In the genomic region with DNA sequence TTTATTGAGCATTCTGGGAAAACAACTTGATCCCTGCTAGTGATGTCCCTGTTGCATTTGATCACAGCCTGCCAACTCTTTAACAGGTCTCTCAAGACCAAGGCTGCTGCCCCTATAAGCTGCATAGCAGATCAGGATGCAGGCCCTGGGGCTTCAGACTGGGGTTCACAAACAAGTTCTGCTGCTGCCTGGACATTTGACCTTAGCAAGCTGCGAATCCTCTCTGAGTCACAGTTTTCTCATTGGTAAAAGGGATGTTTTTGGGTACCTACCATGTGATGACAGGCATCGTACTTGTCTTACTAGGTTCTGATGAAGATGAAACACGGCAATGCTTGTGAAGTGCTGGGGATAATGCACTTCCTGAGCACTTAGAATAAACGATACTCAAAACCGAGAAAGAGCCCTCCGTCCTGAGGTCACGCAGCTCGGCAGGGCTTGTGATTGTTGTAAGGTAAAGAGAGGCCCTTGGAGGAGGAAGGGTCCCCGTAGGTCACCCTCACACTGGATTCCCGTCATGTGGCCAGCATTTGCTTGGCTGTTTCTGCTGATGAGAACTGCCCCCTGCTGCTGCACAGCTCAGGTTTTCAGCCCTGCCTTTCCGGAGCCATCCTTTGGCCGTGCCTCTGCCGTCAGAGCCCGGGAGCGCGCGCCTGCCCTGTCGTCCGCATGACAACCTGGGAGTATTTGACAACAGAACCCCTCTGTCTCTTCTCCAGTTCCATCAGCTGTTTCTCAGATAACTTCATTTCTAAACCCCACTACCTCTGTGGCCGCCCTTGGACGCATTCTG, we compare ENCODE assay signal across 15 cellular contexts. TPM values are rescaled to one million over a fixed set of nuclear protein-coding genes. Genes with fewer than 3 reads are reported as not detected.
A peak's percentile ranks its signal among the peaks of the same experiment; 100 is the strongest.
DNase-seq lines count a peak whose midpoint lies in the region; ATAC-seq and TF ChIP-seq lines count a peak whose summit lies in the region.
"Had no signal": no experiment of that assay in that cellular context is flagged by ENCODE, and none has a peak within 500 bp of the region (broad histone marks: within the 10 kb centered on the region; RNA-seq: fewer than 3 reads in every experiment).

No MANE protein-coding gene starts in this region.

- H3K27me3 ChIP-seq in left ventricle myocardium inferior (ENCODE audit: low read depth), result no peaks in the 10 kb centered on the region
- H3K27me3 ChIP-seq in esophagus squamous epithelium, result peaks cover 0 to 3% (median 0%) of the 10 kb centered on the region in 4 donors
- no peaks in the 10 kb centered on the region for H3K27me3 ChIP-seq in neural progenitor cell
- H3K27me3 ChIP-seq in vagina, result no peaks in the 10 kb centered on the region
- H3K27me3 ChIP-seq in ascending aorta, result no peaks in the 10 kb centered on the region
- H3K27me3 ChIP-seq: colonic mucosa, tibial artery had no signal

- intact Hi-C loops in left ventricle myocardium inferior (cut with micrococcal nuclease), result no loop called here
- intact Hi-C loops in left ventricle myocardium superior (cut with micrococcal nuclease), result no loop called here
- intact Hi-C loops in esophagus squamous epithelium (cut with DNase I), result no loop called here
- intact Hi-C loops in vagina (cut with DNase I), result no loop called here
- intact Hi-C loops in mucosa of descending colon (cut with DNase I, micrococcal nuclease), result no loop called here
- intact Hi-C loops in ascending aorta (cut with DNase I), result no loop called here

- no peak overlapping the region for H2AFZ ChIP-seq in neural progenitor cell (replicated peaks)

- no peaks in the 10 kb centered on the region for H3F3A ChIP-seq in neural progenitor cell (ENCODE audit: low read depth)

- peaks cover 4% of the 10 kb centered on the region for H3K36me3 ChIP-seq in left ventricle myocardium inferior
- H3K36me3 ChIP-seq in esophagus squamous epithelium, result peaks cover 0 to 10% (median 0%) of the 10 kb centered on the region in 3 donors
- no peaks in the 10 kb centered on the region for H3K36me3 ChIP-seq in neural progenitor cell
- no peaks in the 10 kb centered on the region for H3K36me3 ChIP-seq in vagina
- no peaks in the 10 kb centered on the region for H3K36me3 ChIP-seq in mucosa of descending colon (ENCODE audit: low read depth)
- peaks cover 0 to 5% of the 10 kb centered on the region in 2 donors for H3K36me3 ChIP-seq in ascending aorta
- H3K36me3 ChIP-seq: colonic mucosa had no signal

- H3K9me3 Mint-ChIP-seq in neural progenitor cell, result no peaks in the 10 kb centered on the region

- H3K9ac ChIP-seq in neural progenitor cell, result no peak overlapping the region

- peaks cover 43% of the 10 kb centered on the region for H3K4me1 Mint-ChIP-seq in neural progenitor cell

- no peaks in the 10 kb centered on the region for H3K36me3 Mint-ChIP-seq in neural progenitor cell

- H3K4me3 Mint-ChIP-seq in neural progenitor cell, result peak overlapping the region; percentile 5
- H3K4me3 Mint-ChIP-seq: activated CD8-positive, alpha-beta T cell treated with anti-CD3 and anti-CD28 coated beads, Interleukin-2, amount 10 ng/mL, durations not matched to agents 7 days and 5 days had no signal

- peak overlapping the region; percentile 83 for H3K27ac ChIP-seq in left ventricle myocardium inferior (replicated peaks)
- peak overlapping the region in 3 of 4 donors; percentile 23 to 74 (median 72) for H3K27ac ChIP-seq in esophagus squamous epithelium
- no peak overlapping the region for H3K27ac ChIP-seq in neural progenitor cell
- peak overlapping the region; percentile 54 for H3K27ac ChIP-seq in vagina
- no peak overlapping the region for H3K27ac ChIP-seq in ascending aorta
- H3K27ac ChIP-seq: colonic mucosa had no signal

- TF ChIP-seq POLR2A in esophagus squamous epithelium (IDR thresholded peaks at IDR 0.05) (no peak), vagina (IDR thresholded peaks at IDR 0.05) (no peak)

- TF ChIP-seq CTCF in left ventricle myocardium inferior (IDR thresholded peaks at IDR 0.05; ENCODE audit: borderline replicate concordance) (no peak), esophagus squamous epithelium (IDR thresholded peaks at IDR 0.05) (no peak), neural progenitor cell (IDR thresholded peaks at IDR 0.05) (no peak), vagina (IDR thresholded peaks at IDR 0.05) (no peak), mucosa of descending colon (IDR thresholded peaks at IDR 0.05) (no peak), ascending aorta (IDR thresholded peaks at IDR 0.05) (no peak)

- ATAC-seq in left ventricle myocardium superior, result no peak
- no peak for ATAC-seq in mucosa of descending colon
- no peak for ATAC-seq in GM19452 (IDR thresholded peaks at IDR 0.05; ENCODE audit: unreplicated experiment)
- ATAC-seq: activated CD8-positive, alpha-beta T cell treated with anti-CD3 and anti-CD28 coated beads, Interleukin-2, amount 10 ng/mL, durations not matched to agents 7 days and 5 days had no signal

- DNase-seq in left ventricle myocardium inferior (no peak), left ventricle myocardium superior (no peak), esophagus squamous epithelium (lab: John Stamatoyannopoulos, UW) (no peak), neural progenitor cell (ENCODE audit: low spot score) (peak; percentile 40), vagina (ENCODE audit: extremely low spot score in 2 of 2) (no peak), mucosa of descending colon (no peak), ascending aorta (ENCODE audit: low spot score in 2 of 2) (no peak)
- DNase-seq: activated CD8-positive, alpha-beta T cell treated with anti-CD3 and anti-CD28 coated beads, Interleukin-2, amount 10 ng/mL, durations not matched to agents 7 days and 5 days; activated naive CD4-positive, alpha-beta T cell treated with Interleukin-2 at 50 U/mL for 16 hours; colonic mucosa; DMS79; Kasumi-1; tibial artery had no signal

- H3K79me2 ChIP-seq in neural progenitor cell (ENCODE audit: low read depth), result no peaks in the 10 kb centered on the region

- no peaks in the 10 kb centered on the region for H4K20me1 ChIP-seq in neural progenitor cell (ENCODE audit: low read depth)

- peak overlapping the region; percentile 87 for H3K27ac Mint-ChIP-seq in neural progenitor cell
- H3K27ac Mint-ChIP-seq: activated CD8-positive, alpha-beta T cell treated with anti-CD3 and anti-CD28 coated beads, Interleukin-2, amount 10 ng/mL, durations not matched to agents 7 days and 5 days had no signal

- no peak overlapping the region for H3K4me2 ChIP-seq in neural progenitor cell

- no peaks in the 10 kb centered on the region for H3K27me3 Mint-ChIP-seq in neural progenitor cell (ENCODE audit: insufficient read depth, low read depth)

- H3K9me3 ChIP-seq in left ventricle myocardium inferior (replicated peaks) (no peaks in the 10 kb centered on the region), esophagus squamous epithelium (no peaks in the 10 kb centered on the region), neural progenitor cell (ENCODE audit: low read depth) (no peaks in the 10 kb centered on the region), vagina (no peaks in the 10 kb centered on the region), mucosa of descending colon (no peaks in the 10 kb centered on the region), ascending aorta (no peaks in the 10 kb centered on the region)
- H3K9me3 ChIP-seq: colonic mucosa, tibial artery had no signal

- H3K4me3 ChIP-seq in left ventricle myocardium inferior (peak overlapping the region; percentile 26), esophagus squamous epithelium (no peak overlapping the region), neural progenitor cell (no peak overlapping the region), vagina (no peak overlapping the region), mucosa of descending colon (no peak overlapping the region), ascending aorta (no peak overlapping the region)
- H3K4me3 ChIP-seq: colonic mucosa, tibial artery had no signal

- 78% methylated on average over 20 to 21 of the region's 21 CpGs for WGBS in esophagus squamous epithelium, 2 donors

- H3K4me1 ChIP-seq in left ventricle myocardium inferior (peaks cover 61% of the 10 kb centered on the region), esophagus squamous epithelium (peaks cover 8 to 49% (median 37%) of the 10 kb centered on the region in 3 donors), neural progenitor cell (peaks cover 6% of the 10 kb centered on the region), vagina (peaks cover 48% of the 10 kb centered on the region), mucosa of descending colon (ENCODE audit: low read depth) (no peaks in the 10 kb centered on the region), ascending aorta (peaks cover 3 to 18% of the 10 kb centered on the region in 2 donors)
- H3K4me1 ChIP-seq: colonic mucosa had no signal

RNA-seq across cellular contexts. Expression of a gene that starts 39.1 kb away (rescaled TPM):
- total RNA-seq in left ventricle myocardium inferior, result 305 TPM
- 159 TPM for total RNA-seq in left ventricle myocardium superior
- total RNA-seq in esophagus squamous epithelium, result 10 to 100 TPM; 10.6 to 23.7 (median 17.6) TPM
- 7.8 and 26.2 TPM in 2 replicates for total RNA-seq in neural progenitor cell (ENCODE audit: low replicate concordance)
- total RNA-seq in vagina, result 32.2 TPM
- total RNA-seq in mucosa of descending colon, result 10 to 100 TPM in 1 of 3 donors, 1 to 10 TPM in 2; 4.7 to 28.4 (median 8.5) TPM
- 109 TPM for total RNA-seq in ascending aorta
- total RNA-seq: activated CD8-positive, alpha-beta T cell treated with anti-CD3 and anti-CD28 coated beads, Interleukin-2, amount 10 ng/mL, durations not matched to agents 7 days and 5 days; T-helper 2 cell treated with Interferon-gamma antibody and Interleukin-4, amounts not matched to agents 100 ng/mL and 5 ng/mL, for 36 hours had no signal

Comparison
In these comparisons a context has a peak if more than half of its experiments do, and no peak if none do; other contexts are left out.
1. H3K27ac ChIP-seq: peak in left ventricle myocardium inferior (single experiment), esophagus squamous epithelium (3 of 4) and vagina (single experiment); none in neural progenitor cell (single experiment) and ascending aorta (0 of 2).